ENCODE assay signal across 1 cellular context in the genomic region with DNA sequence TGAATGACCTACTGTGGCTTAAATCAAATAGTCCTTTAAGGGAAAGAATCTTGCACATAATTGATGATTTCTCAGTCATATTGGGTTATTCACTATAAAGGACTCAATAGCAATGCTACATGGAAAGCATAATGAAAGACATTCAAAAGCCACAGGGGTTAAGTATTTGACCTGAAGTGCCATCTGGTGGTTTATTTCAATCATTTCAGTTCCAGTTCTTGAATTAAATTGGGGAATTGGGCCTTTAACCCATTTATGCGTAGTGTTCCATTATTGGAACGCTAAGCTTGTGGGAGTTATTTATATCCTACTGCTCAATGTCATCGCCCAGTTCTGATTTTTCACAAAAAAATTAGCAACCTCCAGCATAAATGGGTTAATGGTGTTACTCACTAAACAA.
TF ChIP-seq lines count a peak whose summit lies in the region.

No MANE protein-coding gene starts in this region.

TF ChIP-seq in GM12878, 131 proteins besides CTCF, POLR2A, EP300 and RAD21 (continued from another document):
- TF ChIP-seq, protein P1, sequence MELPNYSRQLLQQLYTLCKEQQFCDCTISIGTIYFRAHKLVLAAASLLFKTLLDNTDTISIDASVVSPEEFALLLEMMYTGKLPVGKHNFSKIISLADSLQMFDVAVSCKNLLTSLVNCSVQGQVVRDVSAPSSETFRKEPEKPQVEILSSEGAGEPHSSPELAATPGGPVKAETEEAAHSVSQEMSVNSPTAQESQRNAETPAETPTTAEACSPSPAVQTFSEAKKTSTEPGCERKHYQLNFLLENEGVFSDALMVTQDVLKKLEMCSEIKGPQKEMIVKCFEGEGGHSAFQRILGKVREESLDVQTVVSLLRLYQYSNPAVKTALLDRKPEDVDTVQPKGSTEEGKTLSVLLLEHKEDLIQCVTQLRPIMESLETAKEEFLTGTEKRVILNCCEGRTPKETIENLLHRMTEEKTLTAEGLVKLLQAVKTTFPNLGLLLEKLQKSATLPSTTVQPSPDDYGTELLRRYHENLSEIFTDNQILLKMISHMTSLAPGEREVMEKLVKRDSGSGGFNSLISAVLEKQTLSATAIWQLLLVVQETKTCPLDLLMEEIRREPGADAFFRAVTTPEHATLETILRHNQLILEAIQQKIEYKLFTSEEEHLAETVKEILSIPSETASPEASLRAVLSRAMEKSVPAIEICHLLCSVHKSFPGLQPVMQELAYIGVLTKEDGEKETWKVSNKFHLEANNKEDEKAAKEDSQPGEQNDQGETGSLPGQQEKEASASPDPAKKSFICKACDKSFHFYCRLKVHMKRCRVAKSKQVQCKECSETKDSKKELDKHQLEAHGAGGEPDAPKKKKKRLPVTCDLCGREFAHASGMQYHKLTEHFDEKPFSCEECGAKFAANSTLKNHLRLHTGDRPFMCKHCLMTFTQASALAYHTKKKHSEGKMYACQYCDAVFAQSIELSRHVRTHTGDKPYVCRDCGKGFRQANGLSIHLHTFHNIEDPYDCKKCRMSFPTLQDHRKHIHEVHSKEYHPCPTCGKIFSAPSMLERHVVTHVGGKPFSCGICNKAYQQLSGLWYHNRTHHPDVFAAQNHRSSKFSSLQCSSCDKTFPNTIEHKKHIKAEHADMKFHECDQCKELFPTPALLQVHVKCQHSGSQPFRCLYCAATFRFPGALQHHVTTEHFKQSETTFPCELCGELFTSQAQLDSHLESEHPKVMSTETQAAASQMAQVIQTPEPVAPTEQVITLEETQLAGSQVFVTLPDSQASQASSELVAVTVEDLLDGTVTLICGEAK (IDR thresholded peaks at IDR 0.05; ENCODE audit: borderline replicate concordance): no peak
